26 cellular contexts compared by ENCODE assay signal in the genomic region with DNA sequence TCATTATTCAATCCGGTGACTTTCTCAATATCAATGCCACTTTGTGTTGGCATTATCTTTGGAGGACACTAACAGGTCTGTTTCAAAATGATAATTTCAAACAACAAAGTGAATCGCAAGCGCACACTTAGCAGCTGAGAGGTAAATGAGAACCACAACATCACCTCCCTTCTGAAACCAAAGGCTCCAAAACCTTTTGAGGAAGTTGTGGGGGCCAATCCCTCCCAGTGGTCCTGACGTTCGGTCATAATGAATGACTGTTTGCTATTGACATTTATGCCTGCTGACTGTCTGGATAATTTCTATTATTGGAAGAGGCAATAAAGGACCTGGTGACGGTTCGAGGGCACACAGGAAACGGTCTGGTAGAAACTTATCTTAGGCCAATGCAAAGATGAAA. TPM values are rescaled to one million over a fixed set of nuclear protein-coding genes. Genes with fewer than 3 reads are reported as not detected.
DNase-seq lines count a peak whose midpoint lies in the region; TF ChIP-seq lines count a peak whose summit lies in the region.
"Had no signal": no experiment of that assay in that cellular context is flagged by ENCODE, and none has a peak within 500 bp of the region (broad histone marks: within the 10 kb centered on the region; RNA-seq: fewer than 3 reads in every experiment).

No MANE protein-coding gene starts in this region.

- peaks cover 0 to 5% of the 10 kb centered on the region in 2 donors for H3K4me1 ChIP-seq in breast epithelium

- H3K9me3 Mint-ChIP-seq in MCF 10A (ENCODE audit: unreplicated experiment) (no peaks in the 10 kb centered on the region), IgD-negative memory B cell (no peaks in the 10 kb centered on the region), glutamatergic neuron (ENCODE audit: unreplicated experiment) (peaks cover 8% of the 10 kb centered on the region)
- H3K9me3 Mint-ChIP-seq in activated T-cell treated with anti-CD3 and anti-CD28 coated beads, Interleukin-2, amount 50 U/mL, for 24 hours: no peaks in the 10 kb centered on the region
- H3K9me3 Mint-ChIP-seq: activated naive CD4-positive, alpha-beta T cell treated with anti-CD3 and anti-CD28 coated beads, Interleukin-2, amount 10 ng/mL, durations not matched to agents 7 days and 5 days; endodermal cell; T-cell had no signal

- no peaks in the 10 kb centered on the region for H3K36me3 ChIP-seq in breast epithelium
- H3K36me3 ChIP-seq: cardiac muscle cell, esophagus squamous epithelium, left lung, ovary, right atrium auricular region had no signal

- POLR2A ChIA-PET in MCF 10A (lab: Yijun Ruan, JAX): interaction anchor here (1.3 to 3.6 kb wide), 5 partner anchors 8 to 23 kb away, joined by 4 to 14 read pairs (median 5); no protein-coding TSS in a partner anchor

- DNase-seq in MCF 10A (ENCODE audit: unreplicated experiment) (no peak), breast epithelium (ENCODE audit: low spot score in 2 of 2) (no peak), glutamatergic neuron (no peak), NCI-H146 treated with DMSO at 0.1 percent for 48 hours (lab: John Stamatoyannopoulos, UW; ENCODE audit: unreplicated experiment) (no peak), SHP77 treated with DMSO at 0.1 percent for 48 hours (lab: John Stamatoyannopoulos, UW) (no peak)
- DNase-seq in activated T-cell treated with anti-CD3 and anti-CD28 coated beads, Interleukin-2, amount 50 U/mL, for 24 hours: no peak
- DNase-seq: ACHN; activated CD4-positive, alpha-beta T cell treated with anti-CD3 and anti-CD28 coated beads for 48 hours; activated naive CD4-positive, alpha-beta T cell treated with anti-CD3 and anti-CD28 coated beads, Interleukin-2, amount 10 ng/mL, durations not matched to agents 7 days and 5 days; activated T-cell treated with anti-CD3 and anti-CD28 coated beads, Interleukin-2, amount 50 U/mL, for 48 hours; amygdala; cortex of kidney; endodermal cell; esophagus squamous epithelium; hippocampal formation; Kasumi-1; left lung; mesendoderm; NCI-H1105 treated with DMSO at 0.1 percent for 48 hours; NCI-H446 treated with DMSO at 0.1 percent for 48 hours; ovary; SIG-M5; T-cell had no signal

- H3K27ac Mint-ChIP-seq in MCF 10A (ENCODE audit: low read depth, unreplicated experiment) (no peak overlapping the region), IgD-negative memory B cell (no peak overlapping the region), glutamatergic neuron (ENCODE audit: unreplicated experiment) (peak overlapping the region; percentile 84)
- H3K27ac Mint-ChIP-seq in activated T-cell treated with anti-CD3 and anti-CD28 coated beads, Interleukin-2, amount 50 U/mL, for 24 hours: no peak overlapping the region
- H3K27ac Mint-ChIP-seq: activated naive CD4-positive, alpha-beta T cell treated with anti-CD3 and anti-CD28 coated beads, Interleukin-2, amount 10 ng/mL, durations not matched to agents 7 days and 5 days; endodermal cell; T-cell had no signal

- H3K27me3 Mint-ChIP-seq in MCF 10A (ENCODE audit: insufficient read depth, unreplicated experiment) (peaks cover 18% of the 10 kb centered on the region), IgD-negative memory B cell (peaks cover 69% of the 10 kb centered on the region), glutamatergic neuron (ENCODE audit: unreplicated experiment) (peaks cover 8% of the 10 kb centered on the region)
- peaks cover 91% of the 10 kb centered on the region for H3K27me3 Mint-ChIP-seq in activated T-cell treated with anti-CD3 and anti-CD28 coated beads, Interleukin-2, amount 50 U/mL, for 24 hours

- intact Hi-C loops in MCF 10A (cut with micrococcal nuclease): loop anchor here (5.0 to 10.0 kb wide), 3 partner anchors 239 to 769 kb away; no protein-coding TSS in a partner anchor
- intact Hi-C loops in breast epithelium (cut with DNase I; ENCODE audit: low total_unique reads): no loop called here

- TF ChIP-seq CTCF in MCF 10A (IDR thresholded peaks at IDR 0.05; ENCODE audit: unreplicated experiment): no peak
- no peak for TF ChIP-seq CTCF in breast epithelium (IDR thresholded peaks at IDR 0.05)
- no peak for TF ChIP-seq CTCF in glutamatergic neuron (IDR thresholded peaks at IDR 0.05; ENCODE audit: partially characterized antibody, unreplicated experiment)

- CTCF ChIA-PET in MCF 10A (lab: Yijun Ruan, JAX): interaction anchor here (1.0 to 1.5 kb wide), 2 partner anchors 19 kb away, joined by 3 to 4 read pairs; no protein-coding TSS in a partner anchor

- TSS peak; percentile 19 for BruUV-seq in MCF 10A (replicated peaks; lab: Mats Ljungman, UMichigan)

- peaks cover 0 to 90% of the 10 kb centered on the region in 2 donors for H3K27me3 ChIP-seq in breast epithelium
- H3K27me3 ChIP-seq: ovary had no signal

- TF ChIP-seq POLR2A in breast epithelium (IDR thresholded peaks at IDR 0.05): no peak

- H3K4me1 Mint-ChIP-seq in MCF 10A (ENCODE audit: insufficient read depth, unreplicated experiment) (peaks cover 20% of the 10 kb centered on the region), IgD-negative memory B cell (peaks cover 15 to 23% (median 21%) of the 10 kb centered on the region in 3 donors), glutamatergic neuron (ENCODE audit: low read depth, unreplicated experiment) (peaks cover 50% of the 10 kb centered on the region)
- H3K4me1 Mint-ChIP-seq in activated T-cell treated with anti-CD3 and anti-CD28 coated beads, Interleukin-2, amount 50 U/mL, for 24 hours (ENCODE audit: low read depth): peaks cover 6% of the 10 kb centered on the region

- peak overlapping the region; percentile 88 for H3K4me3 Mint-ChIP-seq in MCF 10A (ENCODE audit: unreplicated experiment)
- H3K4me3 Mint-ChIP-seq in IgD-negative memory B cell: peak overlapping the region in 3 of 4 donors; percentile 39 to 69 (median 47)
- peak overlapping the region; percentile 93 for H3K4me3 Mint-ChIP-seq in glutamatergic neuron (ENCODE audit: unreplicated experiment)
- H3K4me3 Mint-ChIP-seq in activated T-cell treated with anti-CD3 and anti-CD28 coated beads, Interleukin-2, amount 50 U/mL, for 24 hours: no peak overlapping the region
- H3K4me3 Mint-ChIP-seq: activated naive CD4-positive, alpha-beta T cell treated with anti-CD3 and anti-CD28 coated beads, Interleukin-2, amount 10 ng/mL, durations not matched to agents 7 days and 5 days had no signal

- H3K36me3 Mint-ChIP-seq in MCF 10A (ENCODE audit: insufficient read depth, unreplicated experiment) (no peaks in the 10 kb centered on the region), IgD-negative memory B cell (no peaks in the 10 kb centered on the region), glutamatergic neuron (ENCODE audit: unreplicated experiment) (no peaks in the 10 kb centered on the region)
- H3K36me3 Mint-ChIP-seq in activated T-cell treated with anti-CD3 and anti-CD28 coated beads, Interleukin-2, amount 50 U/mL, for 24 hours (ENCODE audit: low read depth): no peaks in the 10 kb centered on the region
- H3K36me3 Mint-ChIP-seq: activated naive CD4-positive, alpha-beta T cell treated with anti-CD3 and anti-CD28 coated beads, Interleukin-2, amount 10 ng/mL, durations not matched to agents 7 days and 5 days; T-cell had no signal

- no peak overlapping the region for H3K4me3 ChIP-seq in breast epithelium
- H3K4me3 ChIP-seq: left lung, ovary, right atrium auricular region had no signal

- H3K9me3 ChIP-seq in breast epithelium: no peaks in the 10 kb centered on the region
- H3K9me3 ChIP-seq: esophagus squamous epithelium, left lung, ovary, right atrium auricular region had no signal

- H3K27ac ChIP-seq in breast epithelium: no peak overlapping the region
- H3K27ac ChIP-seq: cardiac muscle cell, left lung, ovary, right atrium auricular region had no signal

RNA-seq across cellular contexts. Expression of a gene that starts 1.8 kb away (rescaled TPM):
- total RNA-seq in MCF 10A (2022) (0.52 and 0.96 TPM in 2 replicates), breast epithelium (1 to 10 TPM in 2 of 3 donors, under 1 TPM in 1; 0.32 to 3.9 (median 2.0) TPM), glutamatergic neuron (ENCODE audit: unreplicated experiment) (20.6 TPM)
- polyA plus RNA-seq in IgD-negative memory B cell: not detected
